ENCODE assay signal across 1 cellular context in genomic region chr4:144872508-144873293, GRCh38.
TF ChIP-seq lines count a peak whose summit lies in the region.

No MANE protein-coding gene starts in this region.

TF ChIP-seq in endothelial cell of umbilical vein, 7 proteins besides CTCF, POLR2A, EP300 and RAD21:
- no peak for TF ChIP-seq GATA2 (IDR thresholded peaks at IDR 0.05; ENCODE audit: insufficient read depth, insufficient read length, low read depth, low read length)
